16 cellular contexts compared by ENCODE assay signal in the genomic region with DNA sequence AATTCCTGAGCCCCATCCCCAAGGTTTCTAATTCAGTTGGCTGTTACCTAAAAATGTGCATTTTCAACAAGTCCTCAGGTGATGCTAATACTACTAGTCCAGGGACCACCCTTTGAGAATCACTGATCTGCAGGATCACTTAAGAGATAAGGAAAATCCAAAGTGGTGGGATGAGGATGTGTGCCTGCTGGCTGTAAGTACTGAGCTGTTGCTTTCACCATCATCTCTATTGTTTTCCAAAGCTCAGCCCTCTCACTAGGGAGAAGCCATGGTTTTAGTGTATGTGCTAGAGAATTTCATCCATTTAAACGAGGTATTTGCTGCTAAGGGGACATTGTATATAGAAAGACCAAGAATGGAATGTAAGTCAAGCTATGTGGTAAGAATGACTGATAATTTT.
"Had no signal": no experiment of that assay in that cellular context is flagged by ENCODE, and none has a peak within 500 bp of the region (broad histone marks: within the 10 kb centered on the region; RNA-seq: fewer than 3 reads in every experiment).

No MANE protein-coding gene starts in this region.

- ATAC-seq: activated T-cell treated with anti-CD3 and anti-CD28 coated beads, Interleukin-2, amount 50 U/mL, for 72 hours; heart left ventricle; T-helper 17 cell; upper lobe of right lung had no signal

- H3K27ac ChIP-seq: heart left ventricle, left ventricle myocardium inferior, sigmoid colon, SK-N-MC, thoracic aorta, upper lobe of right lung had no signal

- DNase-seq: activated CD4-positive, alpha-beta memory T cell treated with anti-CD3 and anti-CD28 coated beads for 36 hours; activated CD4-positive, alpha-beta T cell treated with anti-CD3 and anti-CD28 coated beads for 48 hours; activated effector memory CD4-positive, alpha-beta T cell treated with anti-CD3 and anti-CD28 coated beads, Interleukin-2, amount 50 U/mL, for 16 hours; activated naive CD4-positive, alpha-beta T cell treated with anti-CD3 and anti-CD28 coated beads, Interleukin-2, amount 10 ng/mL, durations not matched to agents 7 days and 5 days; activated T-cell treated with anti-CD3 and anti-CD28 coated beads, Interleukin-2, amount 50 U/mL, for 72 hours; heart left ventricle; left ventricle myocardium inferior; posterior cingulate gyrus; sigmoid colon; stimulated activated CD4-positive, alpha-beta T cell treated with anti-CD3 and anti-CD28 coated beads, Interleukin-2, amount 100 ng/mL, for 48 hours; stimulated activated naive CD4-positive, alpha-beta T cell; SW 1271; T-helper 17 cell; upper lobe of right lung had no signal

- H3K27me3 Mint-ChIP-seq: activated naive CD4-positive, alpha-beta T cell treated with anti-CD3 and anti-CD28 coated beads, Interleukin-2, amount 10 ng/mL, durations not matched to agents 7 days and 5 days had no signal

- H3K27ac Mint-ChIP-seq: activated CD4-positive, alpha-beta memory T cell treated with anti-CD3 and anti-CD28 coated beads for 36 hours; activated naive CD4-positive, alpha-beta T cell treated with anti-CD3 and anti-CD28 coated beads, Interleukin-2, amount 10 ng/mL, durations not matched to agents 7 days and 5 days; activated T-cell treated with anti-CD3 and anti-CD28 coated beads, Interleukin-2, amount 50 U/mL, for 72 hours; T-helper 17 cell had no signal

- H3K9me3 Mint-ChIP-seq: activated CD4-positive, alpha-beta memory T cell treated with anti-CD3 and anti-CD28 coated beads for 36 hours; activated naive CD4-positive, alpha-beta T cell treated with anti-CD3 and anti-CD28 coated beads, Interleukin-2, amount 10 ng/mL, durations not matched to agents 7 days and 5 days; activated T-cell treated with anti-CD3 and anti-CD28 coated beads, Interleukin-2, amount 50 U/mL, for 72 hours had no signal

- H3K4me1 ChIP-seq: heart left ventricle, left ventricle myocardium inferior, upper lobe of right lung had no signal

- H3K9me3 ChIP-seq: heart left ventricle, left ventricle myocardium inferior, sigmoid colon, thoracic aorta, upper lobe of right lung had no signal

- H3K4me3 ChIP-seq: heart left ventricle, left ventricle myocardium inferior, sigmoid colon, SK-N-MC, thoracic aorta, upper lobe of right lung had no signal

- H3K36me3 Mint-ChIP-seq: activated CD4-positive, alpha-beta memory T cell treated with anti-CD3 and anti-CD28 coated beads for 36 hours; activated naive CD4-positive, alpha-beta T cell treated with anti-CD3 and anti-CD28 coated beads, Interleukin-2, amount 10 ng/mL, durations not matched to agents 7 days and 5 days had no signal

- H3K27me3 ChIP-seq: heart left ventricle, sigmoid colon, upper lobe of right lung had no signal

- H3K4me3 Mint-ChIP-seq: activated CD4-positive, alpha-beta memory T cell treated with anti-CD3 and anti-CD28 coated beads for 36 hours; activated naive CD4-positive, alpha-beta T cell treated with anti-CD3 and anti-CD28 coated beads, Interleukin-2, amount 10 ng/mL, durations not matched to agents 7 days and 5 days; activated T-cell treated with anti-CD3 and anti-CD28 coated beads, Interleukin-2, amount 50 U/mL, for 72 hours; T-helper 17 cell had no signal

- H3K4me1 Mint-ChIP-seq: activated naive CD4-positive, alpha-beta T cell treated with anti-CD3 and anti-CD28 coated beads, Interleukin-2, amount 10 ng/mL, durations not matched to agents 7 days and 5 days; T-helper 17 cell had no signal

- H3K36me3 ChIP-seq: heart left ventricle, left ventricle myocardium inferior, sigmoid colon, thoracic aorta, upper lobe of right lung had no signal
